In the genomic region with DNA sequence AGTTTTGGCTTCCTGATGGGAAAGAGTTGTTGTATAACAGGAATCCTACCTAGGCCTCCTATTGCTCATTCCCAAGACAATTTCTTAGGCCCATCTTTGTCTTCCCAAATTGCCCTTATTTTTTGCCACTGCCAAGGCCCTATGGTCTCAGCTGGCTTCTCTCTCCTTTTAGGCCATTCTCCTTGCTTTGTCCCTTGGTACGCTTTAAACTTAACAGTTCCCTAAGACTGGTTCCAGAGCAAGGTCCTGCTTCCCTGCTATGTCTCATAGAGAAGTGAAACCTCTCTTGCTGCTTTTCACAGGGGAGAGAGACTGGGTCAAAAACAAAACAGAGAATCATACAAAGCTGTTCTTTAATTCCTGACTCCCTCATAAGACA, we compare ENCODE assay signal across 8 cellular contexts.
DNase-seq lines count a peak whose midpoint lies in the region; ATAC-seq and TF ChIP-seq lines count a peak whose summit lies in the region.

No MANE protein-coding gene starts in this region.

- H3K27me3 ChIP-seq in RWPE2 (ENCODE audit: insufficient read depth, poor library complexity, severe bottlenecking) (no peaks in the 10 kb centered on the region), osteoblast (ENCODE audit: insufficient read depth, low read length) (no peaks in the 10 kb centered on the region)

- H3K27ac ChIP-seq in RWPE2 (ENCODE audit: poor library complexity, severe bottlenecking): peak overlapping the region; percentile 70
- no peak overlapping the region for H3K27ac ChIP-seq in osteoblast (ENCODE audit: low read depth, low read length)

- H3K4me3 ChIP-seq in RWPE2 (ENCODE audit: severe bottlenecking) (no peak overlapping the region), osteoblast (ENCODE audit: insufficient read depth, low read length) (no peak overlapping the region)

- no peaks in the 10 kb centered on the region for H3K36me3 ChIP-seq in RWPE2 (ENCODE audit: low read depth)
- H3K36me3 ChIP-seq in osteoblast (ENCODE audit: insufficient read depth, low read length): no peaks in the 10 kb centered on the region

- no peaks in the 10 kb centered on the region for H3K79me2 ChIP-seq in osteoblast (ENCODE audit: insufficient read depth, low read length)

- no peak overlapping the region for H3K4me2 ChIP-seq in osteoblast (ENCODE audit: insufficient read depth, low read length)

- no peaks in the 10 kb centered on the region for H3K9me3 ChIP-seq in RWPE2 (ENCODE audit: severe bottlenecking)
- no peaks in the 10 kb centered on the region for H3K9me3 ChIP-seq in osteoblast (ENCODE audit: low read depth, low read length)

- H2AFZ ChIP-seq in osteoblast (ENCODE audit: low read length): peak overlapping the region; percentile 3

- H4K20me1 ChIP-seq in osteoblast (ENCODE audit: insufficient read depth, low read length): no peaks in the 10 kb centered on the region

- TF ChIP-seq CTCF in RWPE2 (IDR thresholded peaks at IDR 0.05; ENCODE audit: poor library complexity, severe bottlenecking): no peak
- TF ChIP-seq CTCF in osteoblast (IDR thresholded peaks at IDR 0.05; ENCODE audit: extremely low read depth, low read depth, low read length): no peak

- H3K4me1 ChIP-seq in RWPE2 (ENCODE audit: insufficient read depth, poor library complexity, severe bottlenecking): peaks cover 51% of the 10 kb centered on the region
- H3K4me1 ChIP-seq in osteoblast (ENCODE audit: insufficient read depth, low read length): peaks cover 40% of the 10 kb centered on the region

- ATAC-seq in GM18517 (IDR thresholded peaks at IDR 0.05; ENCODE audit: unreplicated experiment) (peak; percentile 58), GM21723 (IDR thresholded peaks at IDR 0.05; ENCODE audit: unreplicated experiment) (peak; percentile 74), RWPE2 (ENCODE audit: low read depth) (no peak)

- no peak for DNase-seq in RWPE2 (ENCODE audit: low spot score)
- DNase-seq in osteoblast (ENCODE audit: insufficient read length, low spot score, missing footprints): no peak
- DNase-seq in A172 (ENCODE audit: low spot score): no peak
- DNase-seq in cerebellum (ENCODE audit: low spot score): no peak
- no peak for DNase-seq in activated CD4-positive, alpha-beta T cell treated with anti-CD3 and anti-CD28 coated beads, Interleukin-2, amount 50 U/mL, for 1 hour
- DNase-seq in HT-29 (ENCODE audit: low spot score): no peak
